25 cellular contexts compared by ENCODE assay signal in the genomic region with DNA sequence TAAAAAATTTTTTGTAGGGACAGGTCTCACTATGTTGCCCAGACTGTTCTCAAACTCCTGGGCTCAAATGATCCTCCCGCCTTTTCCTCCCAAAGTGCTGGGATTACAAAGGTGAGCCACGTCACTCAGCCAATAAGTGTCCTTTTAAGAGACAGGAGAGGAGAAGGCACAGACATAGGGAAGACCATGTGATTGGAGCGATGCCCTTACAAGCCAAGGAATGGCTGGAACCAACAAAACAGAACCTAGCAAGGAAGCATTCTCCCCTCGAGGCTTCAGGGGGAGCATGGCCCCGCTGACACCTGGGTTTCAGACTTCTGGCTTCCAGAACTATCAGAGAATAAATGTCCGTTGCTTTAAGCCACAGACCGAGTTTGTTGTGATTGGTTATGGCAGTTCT.
"Had no signal": no experiment of that assay in that cellular context is flagged by ENCODE, and none has a peak within 500 bp of the region (broad histone marks: within the 10 kb centered on the region; RNA-seq: fewer than 3 reads in every experiment).

No MANE protein-coding gene starts in this region.

- H3K27ac ChIP-seq: adrenal gland, ascending aorta, brain microvascular endothelial cell, dorsolateral prefrontal cortex, hepatocyte, neutrophil, testis had no signal

- H3K4me1 ChIP-seq: adrenal gland, ascending aorta, testis had no signal

- H3K4me3 Mint-ChIP-seq: activated CD4-positive, alpha-beta T cell treated with anti-CD3 and anti-CD28 coated beads, Interleukin-2, amount 10 ng/mL, durations not matched to agents 7 days and 5 days; activated CD8-positive, alpha-beta memory T cell treated with anti-CD3 and anti-CD28 coated beads, Interleukin-2, amount 10 ng/mL, durations not matched to agents 7 days and 5 days; activated CD8-positive, alpha-beta T cell treated with anti-CD3 and anti-CD28 coated beads for 36 hours; activated naive CD8-positive, alpha-beta T cell; effector memory CD8-positive, alpha-beta T cell; memory B cell; nephron; type B pancreatic cell had no signal

- H3K4me3 ChIP-seq: adrenal gland, ascending aorta, dorsolateral prefrontal cortex, hepatocyte, testis had no signal

- H3K9me3 ChIP-seq: adrenal gland, ascending aorta, neutrophil, testis had no signal

- H3K79me2 ChIP-seq: hepatocyte had no signal

- H3K27me3 ChIP-seq: adrenal gland, ascending aorta, brain microvascular endothelial cell, dorsolateral prefrontal cortex, hepatocyte, neutrophil, testis had no signal

- H3K36me3 Mint-ChIP-seq: activated CD8-positive, alpha-beta memory T cell treated with anti-CD3 and anti-CD28 coated beads, Interleukin-2, amount 10 ng/mL, durations not matched to agents 7 days and 5 days; type B pancreatic cell had no signal

- ATAC-seq: activated CD8-positive, alpha-beta memory T cell treated with anti-CD3 and anti-CD28 coated beads, Interleukin-2, amount 10 ng/mL, durations not matched to agents 7 days and 5 days; activated CD8-positive, alpha-beta T cell treated with anti-CD3 and anti-CD28 coated beads for 36 hours; effector memory CD8-positive, alpha-beta T cell; esophagus mucosa; left ventricle myocardium superior had no signal

- H3K27ac Mint-ChIP-seq: activated CD4-positive, alpha-beta T cell treated with anti-CD3 and anti-CD28 coated beads, Interleukin-2, amount 10 ng/mL, durations not matched to agents 7 days and 5 days; activated CD8-positive, alpha-beta memory T cell treated with anti-CD3 and anti-CD28 coated beads, Interleukin-2, amount 10 ng/mL, durations not matched to agents 7 days and 5 days; activated CD8-positive, alpha-beta T cell treated with anti-CD3 and anti-CD28 coated beads for 36 hours; activated naive CD8-positive, alpha-beta T cell; effector memory CD8-positive, alpha-beta T cell; memory B cell; nephron; type B pancreatic cell had no signal

- DNase-seq: activated CD4-positive, alpha-beta T cell treated with anti-CD3 and anti-CD28 coated beads, Interleukin-2, amount 10 ng/mL, durations not matched to agents 7 days and 5 days; activated CD4-positive, CD25-positive, alpha-beta regulatory T cell treated with anti-CD3 and anti-CD28 coated beads, Interleukin-2, amount 50 U/mL, for 72 hours; activated CD8-positive, alpha-beta memory T cell treated with anti-CD3 and anti-CD28 coated beads, Interleukin-2, amount 10 ng/mL, durations not matched to agents 7 days and 5 days; activated CD8-positive, alpha-beta T cell treated with anti-CD3 and anti-CD28 coated beads for 36 hours; activated naive CD4-positive, alpha-beta T cell; activated T-cell treated with anti-CD3 and anti-CD28 coated beads for 4 hours; adrenal gland; brain microvascular endothelial cell; caudate nucleus; dorsolateral prefrontal cortex; effector memory CD8-positive, alpha-beta T cell; foreskin melanocyte; glutamatergic neuron; left ventricle myocardium superior; stimulated activated CD4-positive, alpha-beta T cell treated with anti-CD3 and anti-CD28 coated beads, Interleukin-4, amount 100 ng/mL, for 1 hour; stimulated activated naive CD4-positive, alpha-beta T cell; testis had no signal

- H3K9me3 Mint-ChIP-seq: activated CD4-positive, alpha-beta T cell treated with anti-CD3 and anti-CD28 coated beads, Interleukin-2, amount 10 ng/mL, durations not matched to agents 7 days and 5 days; activated CD8-positive, alpha-beta T cell treated with anti-CD3 and anti-CD28 coated beads for 36 hours; effector memory CD8-positive, alpha-beta T cell; memory B cell; nephron; type B pancreatic cell had no signal

- H3K4me1 Mint-ChIP-seq: activated CD4-positive, alpha-beta T cell treated with anti-CD3 and anti-CD28 coated beads, Interleukin-2, amount 10 ng/mL, durations not matched to agents 7 days and 5 days; activated CD8-positive, alpha-beta memory T cell treated with anti-CD3 and anti-CD28 coated beads, Interleukin-2, amount 10 ng/mL, durations not matched to agents 7 days and 5 days; nephron had no signal

- H3K36me3 ChIP-seq: adrenal gland, ascending aorta, brain microvascular endothelial cell, neutrophil had no signal

- H2AFZ ChIP-seq: hepatocyte had no signal

- H3K4me2 ChIP-seq: hepatocyte had no signal

- H3K27me3 Mint-ChIP-seq: activated CD4-positive, alpha-beta T cell treated with anti-CD3 and anti-CD28 coated beads, Interleukin-2, amount 10 ng/mL, durations not matched to agents 7 days and 5 days; activated CD8-positive, alpha-beta memory T cell treated with anti-CD3 and anti-CD28 coated beads, Interleukin-2, amount 10 ng/mL, durations not matched to agents 7 days and 5 days; activated CD8-positive, alpha-beta T cell treated with anti-CD3 and anti-CD28 coated beads for 36 hours; activated naive CD8-positive, alpha-beta T cell; effector memory CD8-positive, alpha-beta T cell; memory B cell; type B pancreatic cell had no signal
